18 cellular contexts compared by ENCODE assay signal in genomic region chr22:49373801-49374226, GRCh38.
"Had no signal": no experiment of that assay in that cellular context is flagged by ENCODE, and none has a peak within 500 bp of the region (broad histone marks: within the 10 kb centered on the region; RNA-seq: fewer than 3 reads in every experiment).

No MANE protein-coding gene starts in this region.

- H3K27me3 ChIP-seq: upper lobe of left lung had no signal

- H3K27ac Mint-ChIP-seq: activated naive CD8-positive, alpha-beta T cell; activated T-cell treated with anti-CD3 and anti-CD28 coated beads, Interleukin-2, amount 50 U/mL, for 24 hours; immature natural killer cell; naive thymus-derived CD4-positive, alpha-beta T cell; T-helper 17 cell had no signal

- H3K4me3 ChIP-seq: skin epidermis, upper lobe of left lung had no signal

- ATAC-seq: left cardiac atrium; naive thymus-derived CD4-positive, alpha-beta T cell; right cardiac atrium; stimulated activated naive CD8-positive, alpha-beta T cell treated with anti-CD3 and anti-CD28 coated beads, Interleukin-15, Interleukin-2, amounts not matched to agents 100 U/mL and 50 U/mL, for 24 hours; T-helper 17 cell had no signal

- DNase-seq: activated CD4-positive, alpha-beta T cell treated with anti-CD3 and anti-CD28 coated beads for 48 hours; activated T-cell treated with anti-CD3 and anti-CD28 coated beads, Interleukin-2, amount 50 U/mL, for 24 hours; amniotic stem cell; caudate nucleus; cortex of kidney; effector CD8-positive, alpha-beta T cell; foreskin melanocyte; immature natural killer cell; left cardiac atrium; mammary epithelial cell; naive thymus-derived CD4-positive, alpha-beta T cell; stimulated activated CD4-positive, alpha-beta T cell treated with anti-CD3 and anti-CD28 coated beads, Interleukin-4, amount 100 ng/mL, for 4 hours; stimulated activated naive CD8-positive, alpha-beta T cell treated with anti-CD3 and anti-CD28 coated beads, Interleukin-15, Interleukin-2, amounts not matched to agents 100 U/mL and 50 U/mL, for 24 hours; T-helper 17 cell; upper lobe of left lung had no signal

- H3K27ac ChIP-seq: skin epidermis, upper lobe of left lung had no signal

- H3K9me3 ChIP-seq: upper lobe of left lung had no signal

- H3K4me3 Mint-ChIP-seq: activated naive CD8-positive, alpha-beta T cell; activated T-cell treated with anti-CD3 and anti-CD28 coated beads, Interleukin-2, amount 50 U/mL, for 24 hours; immature natural killer cell; naive thymus-derived CD4-positive, alpha-beta T cell; T-helper 17 cell had no signal

- H3K36me3 ChIP-seq: upper lobe of left lung had no signal

- H3K36me3 Mint-ChIP-seq: activated naive CD8-positive, alpha-beta T cell; immature natural killer cell; naive thymus-derived CD4-positive, alpha-beta T cell had no signal

- H3K9me3 Mint-ChIP-seq: activated T-cell treated with anti-CD3 and anti-CD28 coated beads, Interleukin-2, amount 50 U/mL, for 24 hours; immature natural killer cell had no signal
